20 cellular contexts compared by ENCODE assay signal in genomic region chr1:181170194-181170593, GRCh38.
"Had no signal": no experiment of that assay in that cellular context is flagged by ENCODE, and none has a peak within 500 bp of the region (broad histone marks: within the 10 kb centered on the region; RNA-seq: fewer than 3 reads in every experiment).

No MANE protein-coding gene starts in this region.

- FAIRE-seq: endothelial cell of umbilical vein, frontal cortex, islet of Langerhans, keratinocyte had no signal

- H3K4me1 ChIP-seq: colonic mucosa, foreskin keratinocyte, lower lobe of right lung had no signal

- H3K36me3 ChIP-seq: colonic mucosa, esophagus muscularis mucosa, gastroesophageal sphincter, heart right ventricle, left lung, lower lobe of right lung had no signal

- H3K27ac ChIP-seq: colonic mucosa, esophagus muscularis mucosa, foreskin keratinocyte, gastroesophageal sphincter, heart right ventricle, left lung, lower lobe of right lung had no signal

- DNase-seq: colonic mucosa; cortex of kidney; effector CD8-positive, alpha-beta T cell; effector memory CD8-positive, alpha-beta T cell; foreskin keratinocyte; heart right ventricle; hippocampal formation; left cardiac atrium; left lung; left ventricle myocardium superior; lower lobe of right lung; mesenchymal stem cell; mucosa of descending colon; naive B cell had no signal

- H3K4me3 ChIP-seq: colonic mucosa, esophagus muscularis mucosa, gastroesophageal sphincter, heart right ventricle, left lung, lower lobe of right lung, mucosa of descending colon had no signal

- ATAC-seq: effector memory CD8-positive, alpha-beta T cell; foreskin keratinocyte; gastroesophageal sphincter; heart right ventricle; left cardiac atrium; left lung; left ventricle myocardium superior; lower lobe of right lung; mucosa of descending colon had no signal

- H3K9me3 ChIP-seq: colonic mucosa, lower lobe of right lung had no signal

- H3K27me3 ChIP-seq: colonic mucosa, esophagus muscularis mucosa, foreskin keratinocyte, gastroesophageal sphincter, heart right ventricle, left lung had no signal
